ENCODE assay signal across 8 cellular contexts in genomic region chr12:95942106-95942531, GRCh38. TPM values are rescaled to one million over a fixed set of nuclear protein-coding genes. Genes with fewer than 3 reads are reported as not detected.
DNase-seq lines count a peak whose midpoint lies in the region; ATAC-seq and TF ChIP-seq lines count a peak whose summit lies in the region.

No MANE protein-coding gene starts in this region.

- intact Hi-C loops in cardiac septum (cut with DNase I): no loop called here

- H3K27ac ChIP-seq in cardiac muscle cell: no peak overlapping the region

- H3K9me3 ChIP-seq in cardiac muscle cell (ENCODE audit: low read depth): no peaks in the 10 kb centered on the region

- ATAC-seq in GM18861 (IDR thresholded peaks at IDR 0.05; ENCODE audit: unreplicated experiment): no peak

- H3K36me3 ChIP-seq in cardiac muscle cell: no peaks in the 10 kb centered on the region

- H3K4me3 ChIP-seq in cardiac muscle cell: peak overlapping the region; percentile 89

- DNase-seq in cardiac muscle cell (ENCODE audit: low read depth in 1 of 2, low spot score in 1 of 2) (no peak), cardiac septum (ENCODE audit: low spot score) (no peak), SK-N-DZ (ENCODE audit: low spot score) (peak; percentile 38), fibroblast of peridontal ligament (ENCODE audit: extremely low read depth) (peak; percentile 11), putamen (ENCODE audit: low spot score) (peak; percentile 3), MV-4-11 (lab: John Stamatoyannopoulos, UW) (no peak)
- no peak for DNase-seq in stimulated activated CD4-positive, alpha-beta T cell treated with anti-CD3 and anti-CD28 coated beads, Interleukin-2, amount 100 ng/mL, for 24 hours

- peaks cover 6% of the 10 kb centered on the region for H3K4me1 ChIP-seq in cardiac muscle cell (ENCODE audit: low read depth)

- peaks cover 25% of the 10 kb centered on the region for H3K27me3 ChIP-seq in cardiac muscle cell

- TF ChIP-seq CTCF in cardiac muscle cell (IDR thresholded peaks at IDR 0.05; ENCODE audit: low read depth, low read length): no peak

RNA-seq across cellular contexts. Expression of gene CCDC38, which starts 0.3 kb away (rescaled TPM):
- not detected in 2 replicates for total RNA-seq in cardiac muscle cell
- not detected in 2 replicates for polyA plus RNA-seq in cardiac muscle cell
- total RNA-seq in cardiac septum: not detected
- polyA plus RNA-seq in SK-N-DZ (2014; cell fraction: cytosol; rRNA removed): 0.05 TPM in 1 of 2 replicates, not detected in the other
- polyA plus RNA-seq in SK-N-DZ (2014; cell fraction: nucleus; rRNA removed): not detected in 2 replicates

RNA-seq across cellular contexts. Expression of gene AMDHD1, which starts 1.0 kb away (rescaled TPM):
- total RNA-seq in cardiac muscle cell (0.15 and 0.25 TPM in 2 replicates), cardiac septum (0.38 TPM)
- 0.06 TPM in 1 of 2 replicates, not detected in the other for polyA plus RNA-seq in cardiac muscle cell
- 0.26 and 0.48 TPM in 2 replicates for polyA plus RNA-seq in SK-N-DZ (2014; cell fraction: cytosol; rRNA removed)
- polyA plus RNA-seq in SK-N-DZ (2014; cell fraction: nucleus; rRNA removed): not detected in 2 replicates

RNA-seq across cellular contexts. Expression of gene HAL, which starts 54.0 kb away (rescaled TPM):
- not detected in 2 replicates for total RNA-seq in cardiac muscle cell
- not detected in 2 replicates for polyA plus RNA-seq in cardiac muscle cell
- total RNA-seq in cardiac septum: 0.22 TPM
- 0.12 TPM in 1 of 2 replicates, not detected in the other for polyA plus RNA-seq in SK-N-DZ (2014; cell fraction: cytosol; rRNA removed)
- 0.04 and 0.17 TPM in 2 replicates for polyA plus RNA-seq in SK-N-DZ (2014; cell fraction: nucleus; rRNA removed)

Comparison
In these comparisons a context has a peak if more than half of its experiments do, and no peak if none do; other contexts are left out.
1. DNase-seq: peak in SK-N-DZ (single experiment), fibroblast of peridontal ligament (single experiment) and putamen (single experiment); none in cardiac muscle cell (0 of 2), cardiac septum (single experiment), MV-4-11 (single experiment) and stimulated activated CD4-positive, alpha-beta T cell treated with anti-CD3 and anti-CD28 coated beads, Interleukin-2, amount 100 ng/mL, for 24 hours (0 of 2).